9 cellular contexts compared by ENCODE assay signal in the genomic region with DNA sequence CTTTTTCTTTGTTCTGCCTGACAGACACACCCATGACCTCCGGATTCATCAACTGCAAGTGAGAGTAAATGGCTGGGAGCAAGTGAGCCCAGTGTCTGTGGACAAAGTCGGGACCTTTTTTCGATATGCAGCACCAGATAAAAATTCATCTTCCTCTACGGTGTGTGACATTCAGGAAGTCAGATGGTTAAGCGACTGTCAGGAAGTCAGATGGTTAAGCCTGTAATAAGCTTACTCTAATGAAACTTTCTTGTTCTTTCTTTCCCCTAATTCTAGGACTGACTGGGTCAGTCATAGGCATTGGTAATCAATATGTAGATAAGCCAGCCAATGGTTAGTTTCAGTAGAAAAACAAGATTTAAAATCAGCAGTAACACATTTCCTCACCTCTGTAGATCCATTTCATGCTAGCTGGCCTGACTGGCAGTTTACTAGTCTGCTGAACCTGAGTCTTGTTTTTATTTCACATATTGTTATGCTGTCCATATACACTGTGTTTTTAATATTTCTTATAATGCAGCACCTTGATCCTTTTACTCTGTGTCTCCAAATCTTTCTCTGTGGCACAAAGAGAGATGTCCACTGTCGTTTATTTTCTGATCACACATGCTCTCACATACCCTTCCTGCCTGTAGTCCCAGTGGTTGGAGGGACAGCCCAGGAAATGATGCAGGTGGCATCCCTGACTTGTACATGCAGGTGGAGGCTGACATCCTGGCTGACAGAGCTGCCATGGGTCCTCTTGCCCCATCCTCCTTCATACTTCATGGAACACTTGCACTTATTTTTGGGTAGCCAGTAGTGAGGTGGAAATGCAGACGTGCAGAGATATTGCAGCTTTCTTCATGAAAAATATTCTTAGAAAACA.
DNase-seq lines count a peak whose midpoint lies in the region; TF ChIP-seq lines count a peak whose summit lies in the region.
"Had no signal": no experiment of that assay in that cellular context is flagged by ENCODE, and none has a peak within 500 bp of the region (broad histone marks: within the 10 kb centered on the region; RNA-seq: fewer than 3 reads in every experiment).

No MANE protein-coding gene starts in this region.

- H3K4ac ChIP-seq in neuronal stem cell (ENCODE audit: low read length): no peak overlapping the region

- H3K27me3 ChIP-seq in neuronal stem cell (ENCODE audit: control insufficient read depth in 3 of 3, insufficient read depth in 3 of 3, low read depth in 1 of 3, low read length in 3 of 3): no peaks in the 10 kb centered on the region

- H4K91ac ChIP-seq in neuronal stem cell (ENCODE audit: low read depth, low read length, poor library complexity): no peak overlapping the region

- H3K79me1 ChIP-seq in neuronal stem cell (ENCODE audit: low read depth, low read length): no peaks in the 10 kb centered on the region

- H3K27ac Mint-ChIP-seq in brain (peak overlapping the region in 4 of 5 experiments; percentile 30 to 75 (median 66)), progenitor cell of endocrine pancreas (peak overlapping the region; percentile 78)

- H3K9me3 Mint-ChIP-seq in brain (peaks cover 14 to 15% (median 14%) of the 10 kb centered on the region in 5 experiments), progenitor cell of endocrine pancreas (ENCODE audit: low read depth) (peaks cover 13% of the 10 kb centered on the region)

- H3K4me1 Mint-ChIP-seq in brain: peaks cover 37% of the 10 kb centered on the region
- peaks cover 42% of the 10 kb centered on the region for H3K4me1 Mint-ChIP-seq in progenitor cell of endocrine pancreas (ENCODE audit: low read depth)

- no peak overlapping the region for H2AK5ac ChIP-seq in neuronal stem cell (ENCODE audit: low read depth, low read length)

- H3K14ac ChIP-seq in neuronal stem cell (ENCODE audit: low read length): no peak overlapping the region

- H3K4me2 ChIP-seq in neuronal stem cell (ENCODE audit: insufficient read depth, low read length, poor library complexity, severe bottlenecking): no peak overlapping the region

- H3K4me3 ChIP-seq in neuronal stem cell (ENCODE audit: low read length in 2 of 2): no peak overlapping the region

- H3K4me3 Mint-ChIP-seq in brain (no peak overlapping the region), progenitor cell of endocrine pancreas (ENCODE audit: low read depth) (no peak overlapping the region)

- no peak overlapping the region for H2BK15ac ChIP-seq in neuronal stem cell (ENCODE audit: low read length)

- H3K23ac ChIP-seq in neuronal stem cell (ENCODE audit: low read depth, low read length, poor library complexity): no peak overlapping the region

- H3K36me3 Mint-ChIP-seq in brain (peaks cover 86% of the 10 kb centered on the region), progenitor cell of endocrine pancreas (ENCODE audit: insufficient read depth) (peaks cover 43% of the 10 kb centered on the region)

- H3K36me3 ChIP-seq in neuronal stem cell (replicated peaks in 1 of 2; ENCODE audit: control insufficient read depth in 2 of 2, insufficient read depth in 2 of 2, low read length in 2 of 2): peaks cover 10 to 57% of the 10 kb centered on the region in 2 donors

- no peak overlapping the region for H4K8ac ChIP-seq in neuronal stem cell (ENCODE audit: low read depth, low read length)

- H3K4me1 ChIP-seq in neuronal stem cell (ENCODE audit: control insufficient read depth in 2 of 2, insufficient read depth in 1 of 2, low read depth in 1 of 2, low read length in 2 of 2): no peaks in the 10 kb centered on the region

- no peak overlapping the region for H3K27ac ChIP-seq in neuronal stem cell (replicated peaks; ENCODE audit: low read length)

- H2AFZ ChIP-seq in neuronal stem cell (ENCODE audit: low read length): no peak overlapping the region

- no CpG with 5 or more reads among the region's 7 CpGs for WGBS in neuronal stem cell (ENCODE audit: extremely low coverage in 2 of 2, insufficient read length in 2 of 2, insufficient replicate concordance in 1 of 2), 2 donors

- H3K9me3 ChIP-seq in neuronal stem cell (replicated peaks in 1 of 2; ENCODE audit: control insufficient read depth in 2 of 2, insufficient read depth in 1 of 2, low read depth in 1 of 2, low read length in 2 of 2): peaks cover 0 to 14% of the 10 kb centered on the region in 2 donors

- no peak overlapping the region for H2BK120ac ChIP-seq in neuronal stem cell (ENCODE audit: low read depth, low read length)

- TF ChIP-seq CTCF in brain (conservative IDR thresholded peaks at IDR 0.05) (no peak), progenitor cell of endocrine pancreas (IDR thresholded peaks at IDR 0.05; ENCODE audit: unreplicated experiment) (no peak)

- no peak overlapping the region for H3K9ac ChIP-seq in neuronal stem cell (ENCODE audit: low read depth, low read length, poor library complexity)

- no peak overlapping the region for H2BK5ac ChIP-seq in neuronal stem cell (ENCODE audit: low read length)

- H3K18ac ChIP-seq in neuronal stem cell (ENCODE audit: low read length): no peak overlapping the region

- H3K27me3 Mint-ChIP-seq in brain (no peaks in the 10 kb centered on the region), progenitor cell of endocrine pancreas (no peaks in the 10 kb centered on the region)

- no peak overlapping the region for H2BK12ac ChIP-seq in neuronal stem cell (ENCODE audit: low read length)

- DNase-seq in CMK (ENCODE audit: low read depth): peak; percentile 46
- DNase-seq in NAMALWA (ENCODE audit: low spot score): peak; percentile 33
- no peak for DNase-seq in progenitor cell of endocrine pancreas (ENCODE audit: low spot score, unreplicated experiment)
- DNase-seq in hippocampal formation (lab: John Stamatoyannopoulos, UW): no peak
- DNase-seq in DMS79 (lab: John Stamatoyannopoulos, UW): no peak
- no peak for DNase-seq in neuronal stem cell (ENCODE audit: low spot score)
- no peak for DNase-seq in mesenteric fat pad (ENCODE audit: low spot score)
- DNase-seq: NCI-H187 had no signal

Comparison
In these comparisons a context has a peak if more than half of its experiments do, and no peak if none do; other contexts are left out.
1. DNase-seq: peak in CMK (single experiment) and NAMALWA (single experiment); none in progenitor cell of endocrine pancreas (single experiment), hippocampal formation (0 of 2), DMS79 (single experiment), neuronal stem cell (single experiment) and mesenteric fat pad (single experiment).